Comparison of ENCODE assay signal across 16 cellular contexts in genomic region chr22:31653944-31654343, GRCh38. TPM values are rescaled to one million over a fixed set of nuclear protein-coding genes. Genes with fewer than 3 reads are reported as not detected.
DNase-seq lines count a peak whose midpoint lies in the region; ATAC-seq and TF ChIP-seq lines count a peak whose summit lies in the region.
"Had no signal": no experiment of that assay in that cellular context is flagged by ENCODE, and none has a peak within 500 bp of the region (broad histone marks: within the 10 kb centered on the region; RNA-seq: fewer than 3 reads in every experiment).

No MANE protein-coding gene starts in this region.

- H3K27ac Mint-ChIP-seq in activated naive CD4-positive, alpha-beta T cell treated with anti-CD3 and anti-CD28 coated beads, Interleukin-2, amount 50 U/mL, for 72 hours, result peak overlapping the region; percentile 3 to 20
- no peak overlapping the region for H3K27ac Mint-ChIP-seq in activated naive CD4-positive, alpha-beta T cell treated with anti-CD3 and anti-CD28 coated beads, Interleukin-2, amount 10 ng/mL, durations not matched to agents 7 days and 5 days
- H3K27ac Mint-ChIP-seq: progenitor cell of endocrine pancreas had no signal

- TF ChIP-seq EP300 in tibial nerve (IDR thresholded peaks at IDR 0.05), result no peak

- H3K36me3 ChIP-seq in Panc1 (ENCODE audit: control insufficient read depth, insufficient read depth, low read length), result no peaks in the 10 kb centered on the region
- H3K36me3 ChIP-seq in esophagus squamous epithelium, result peaks cover 0 to 15% (median 0%) of the 10 kb centered on the region in 3 donors
- H3K36me3 ChIP-seq in tibial nerve, result peaks cover 0 to 12% (median 0%) of the 10 kb centered on the region in 3 donors

- intact Hi-C loops in Panc1 (cut with micrococcal nuclease; ENCODE audit: unreplicated experiment), result no loop called here
- intact Hi-C loops in esophagus squamous epithelium (cut with DNase I), result no loop called here

- H3K9me3 ChIP-seq in Panc1 (ENCODE audit: control insufficient read depth, insufficient read depth, low read depth, low read length) (no peaks in the 10 kb centered on the region), esophagus squamous epithelium (no peaks in the 10 kb centered on the region), tibial nerve (no peaks in the 10 kb centered on the region)
- H3K9me3 ChIP-seq: SJSA1, transverse colon had no signal

- H3K27me3 ChIP-seq in Panc1 (ENCODE audit: control insufficient read depth, insufficient read depth, low read length), result no peaks in the 10 kb centered on the region
- H3K27me3 ChIP-seq in esophagus squamous epithelium, result no peaks in the 10 kb centered on the region
- H3K27me3 ChIP-seq in tibial nerve, result no peaks in the 10 kb centered on the region
- H3K27me3 ChIP-seq: SJSA1, transverse colon had no signal

- BruUV-seq in Panc1 (replicated peaks; lab: Mats Ljungman, UMichigan), result no TSS peak

- in situ Hi-C loops in Panc1 (cut with HindIII; ENCODE audit: low pct_unique_long_range_greater_than_20kb, low sequenced_read_pairs), result no loop called here

- H3K27me3 Mint-ChIP-seq in activated naive CD4-positive, alpha-beta T cell treated with anti-CD3 and anti-CD28 coated beads, Interleukin-2, amount 10 ng/mL, durations not matched to agents 7 days and 5 days, result no peaks in the 10 kb centered on the region
- H3K27me3 Mint-ChIP-seq: naive thymus-derived CD4-positive, alpha-beta T cell; progenitor cell of endocrine pancreas had no signal

- H3K4me1 ChIP-seq in Panc1 (ENCODE audit: control insufficient read depth, insufficient read depth, low read length) (peaks cover 10% of the 10 kb centered on the region), esophagus squamous epithelium (peaks cover 11 to 50% (median 18%) of the 10 kb centered on the region in 3 donors), tibial nerve (peaks cover 0 to 16% (median 0%) of the 10 kb centered on the region in 4 donors)

- H3K9me3 Mint-ChIP-seq in activated naive CD4-positive, alpha-beta T cell treated with anti-CD3 and anti-CD28 coated beads, Interleukin-2, amount 50 U/mL, for 72 hours, result no peaks in the 10 kb centered on the region
- no peaks in the 10 kb centered on the region for H3K9me3 Mint-ChIP-seq in activated naive CD4-positive, alpha-beta T cell treated with anti-CD3 and anti-CD28 coated beads, Interleukin-2, amount 10 ng/mL, durations not matched to agents 7 days and 5 days
- H3K9me3 Mint-ChIP-seq: naive thymus-derived CD4-positive, alpha-beta T cell had no signal

- H3K27ac ChIP-seq in Panc1 (ENCODE audit: low read length) (peak overlapping the region; percentile 48), esophagus squamous epithelium (peak overlapping the region; percentile 18 to 37 (median 30)), tibial nerve (peak overlapping the region in 3 of 4 donors; percentile 3 to 77 (median 47))
- H3K27ac ChIP-seq: KMS-11, SJSA1, transverse colon had no signal

- WGBS in esophagus squamous epithelium, 2 donors, result 87 to 93% methylated on average over 2 of the region's 2 CpGs
- 84 to 87% methylated on average over 2 of the region's 2 CpGs for WGBS in tibial nerve, 2 donors

- H3K4me3 ChIP-seq in Panc1 (ENCODE audit: low read depth in 2 of 2, low read length in 2 of 2) (no peak overlapping the region), esophagus squamous epithelium (no peak overlapping the region), tibial nerve (no peak overlapping the region)
- H3K4me3 ChIP-seq: SJSA1, transverse colon had no signal

- CTCF ChIA-PET in activated naive CD4-positive, alpha-beta T cell treated with anti-CD3 and anti-CD28 coated beads, Interleukin-2, amount 10 ng/mL, durations not matched to agents 7 days and 5 days (lab: Charles Lee), result interaction anchor here (1.0 kb wide), 1 partner anchor 12 kb away, joined by 3 read pairs; no protein-coding TSS in a partner anchor
- CTCF ChIA-PET in Panc1 (lab: Charles Lee), result interaction anchor here (0.6 kb wide), 1 partner anchor 313 kb away, joined by 7 read pairs; no protein-coding TSS in a partner anchor

- TF ChIP-seq POLR2A in esophagus squamous epithelium (IDR thresholded peaks at IDR 0.05), result no peak
- TF ChIP-seq POLR2A in tibial nerve (IDR thresholded peaks at IDR 0.05), result no peak

- H3K4me3 Mint-ChIP-seq in activated naive CD4-positive, alpha-beta T cell treated with anti-CD3 and anti-CD28 coated beads, Interleukin-2, amount 10 ng/mL, durations not matched to agents 7 days and 5 days, result no peak overlapping the region

- POLR2A ChIA-PET in Panc1 (lab: Charles Lee), result no interaction called here

- no peak for DNase-seq in activated naive CD4-positive, alpha-beta T cell treated with anti-CD3 and anti-CD28 coated beads, Interleukin-2, amount 50 U/mL, for 72 hours (ENCODE audit: low spot score in 2 of 2)
- DNase-seq in activated naive CD4-positive, alpha-beta T cell treated with anti-CD3 and anti-CD28 coated beads, Interleukin-2, amount 10 ng/mL, durations not matched to agents 7 days and 5 days, result no peak
- DNase-seq in Panc1 (ENCODE audit: low read depth, low spot score) (no peak), esophagus squamous epithelium (lab: John Stamatoyannopoulos, UW) (no peak), tibial nerve (ENCODE audit: low spot score in 2 of 2) (no peak), NCI-H2081 treated with DMSO at 0.1 percent for 48 hours (lab: John Stamatoyannopoulos, UW) (no peak)
- DNase-seq: hypothalamus; naive thymus-derived CD4-positive, alpha-beta T cell; NCI-H1092; small intestine; transverse colon had no signal

- no peak for ATAC-seq in activated naive CD4-positive, alpha-beta T cell treated with anti-CD3 and anti-CD28 coated beads, Interleukin-2, amount 50 U/mL, for 72 hours
- ATAC-seq in Panc1 (no peak), HG02970 (IDR thresholded peaks at IDR 0.05; ENCODE audit: low FRiP score, unreplicated experiment) (no peak), HG03520 (IDR thresholded peaks at IDR 0.05; ENCODE audit: unreplicated experiment) (no peak)
- ATAC-seq: naive thymus-derived CD4-positive, alpha-beta T cell had no signal

- TF ChIP-seq CTCF in Panc1 (IDR thresholded peaks at IDR 0.05) (no peak), esophagus squamous epithelium (IDR thresholded peaks at IDR 0.05) (no peak), tibial nerve (IDR thresholded peaks at IDR 0.05) (no peak)

- peaks cover 7% of the 10 kb centered on the region for H3K4me1 Mint-ChIP-seq in activated naive CD4-positive, alpha-beta T cell treated with anti-CD3 and anti-CD28 coated beads, Interleukin-2, amount 10 ng/mL, durations not matched to agents 7 days and 5 days

- H3K36me3 Mint-ChIP-seq in activated naive CD4-positive, alpha-beta T cell treated with anti-CD3 and anti-CD28 coated beads, Interleukin-2, amount 50 U/mL, for 72 hours, result peaks cover 0 to 10% of the 10 kb centered on the region in 2 donors
- peaks cover 6% of the 10 kb centered on the region for H3K36me3 Mint-ChIP-seq in activated naive CD4-positive, alpha-beta T cell treated with anti-CD3 and anti-CD28 coated beads, Interleukin-2, amount 10 ng/mL, durations not matched to agents 7 days and 5 days

RNA-seq across cellular contexts. Expression of gene PISD, which starts 8.1 kb away (rescaled TPM):
- total RNA-seq in activated naive CD4-positive, alpha-beta T cell treated with anti-CD3 and anti-CD28 coated beads, Interleukin-2, amount 50 U/mL, for 72 hours, result 10 to 100 TPM; 36.8 to 41.9 TPM
- total RNA-seq in Panc1 (2021; ENCODE audit: unreplicated experiment) (33.8 TPM), esophagus squamous epithelium (10 to 100 TPM; 21.4 to 34.0 (median 30.6) TPM), tibial nerve (10 to 100 TPM; 26.9 to 44.7 (median 36.2) TPM)
- polyA plus RNA-seq in Panc1 (2012; ENCODE audit: insufficient read length), result 27.8 TPM
